ENCODE assay signal across 18 cellular contexts in the genomic region with DNA sequence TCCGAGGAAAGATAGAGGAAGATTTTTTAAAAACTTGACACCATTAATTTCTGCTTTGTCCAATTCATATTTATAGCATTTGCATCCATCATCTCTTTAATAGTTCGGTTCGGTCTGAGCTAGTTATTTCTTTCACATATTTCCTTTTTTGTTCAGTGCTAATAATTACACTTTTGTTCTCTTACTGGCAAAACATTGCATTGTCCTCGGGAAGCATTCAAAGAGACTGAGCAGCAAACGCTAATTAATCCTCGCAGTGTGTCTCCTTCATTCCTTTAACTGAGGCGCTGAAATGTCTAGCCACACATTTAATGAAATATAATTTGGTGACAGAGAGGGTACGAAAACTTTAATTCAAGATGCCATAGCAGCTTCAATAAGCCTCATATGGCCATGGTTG.
"Had no signal": no experiment of that assay in that cellular context is flagged by ENCODE, and none has a peak within 500 bp of the region (broad histone marks: within the 10 kb centered on the region; RNA-seq: fewer than 3 reads in every experiment).

No MANE protein-coding gene starts in this region.

- H3K4me1 Mint-ChIP-seq: memory B cell, naive B cell had no signal

- H3K36me3 ChIP-seq: esophagus muscularis mucosa, gastrocnemius medialis, heart left ventricle, left lung, lower lobe of right lung had no signal

- DNase-seq: dermis blood vessel endothelial cell; dorsolateral prefrontal cortex; effector CD4-positive, alpha-beta T cell; effector memory CD4-positive, alpha-beta T cell; foreskin keratinocyte; gastrocnemius medialis; heart left ventricle; left cardiac atrium; left lung; left ventricle myocardium superior; lower lobe of right lung; mesendoderm; mucosa of descending colon; naive B cell had no signal

- H3K9me3 ChIP-seq: gastrocnemius medialis, mucosa of descending colon had no signal

- H3K4me3 Mint-ChIP-seq: memory B cell, naive B cell had no signal

- H3K27me3 ChIP-seq: dorsolateral prefrontal cortex, esophagus muscularis mucosa, foreskin keratinocyte, gastrocnemius medialis, heart left ventricle, hepatocyte, left lung had no signal

- H3K4me1 ChIP-seq: foreskin keratinocyte, gastrocnemius medialis, heart left ventricle, left lung, lower lobe of right lung had no signal

- H3K27ac Mint-ChIP-seq: memory B cell had no signal

- H3K4me3 ChIP-seq: coronary artery, esophagus muscularis mucosa, gastrocnemius medialis, heart left ventricle, hepatocyte, left lung, lower lobe of right lung, mucosa of descending colon had no signal

- ATAC-seq: foreskin keratinocyte, gastrocnemius medialis, heart left ventricle, left cardiac atrium, left lung, left ventricle myocardium superior, lower lobe of right lung, mucosa of descending colon had no signal

- H3K27ac ChIP-seq: coronary artery, esophagus muscularis mucosa, foreskin keratinocyte, gastrocnemius medialis, heart left ventricle, hepatocyte, left lung, lower lobe of right lung had no signal

- H3K27me3 Mint-ChIP-seq: memory B cell had no signal
